1 cellular context compared by ENCODE assay signal in the genomic region with DNA sequence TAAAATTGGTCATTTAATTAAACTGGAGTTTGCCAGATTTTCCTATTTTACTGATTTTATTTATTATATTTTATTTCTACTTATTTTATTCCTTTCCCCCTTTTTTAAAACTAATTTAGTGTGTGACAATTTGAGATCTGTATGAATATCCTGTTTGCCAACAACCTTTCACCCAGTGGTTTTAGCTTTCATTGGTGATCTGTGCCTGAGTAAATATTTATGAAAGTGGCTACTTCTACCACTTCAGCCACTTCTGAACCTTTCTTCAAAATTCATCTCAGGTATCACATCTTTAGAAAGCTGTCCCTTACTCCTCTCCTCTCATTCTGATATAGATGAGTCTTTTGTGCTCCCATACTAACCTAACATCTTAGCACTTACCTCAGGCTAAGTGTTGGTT. TPM values are rescaled to one million over a fixed set of nuclear protein-coding genes. Genes with fewer than 3 reads are reported as not detected.
"Had no signal": no experiment of that assay in that cellular context is flagged by ENCODE, and none has a peak within 500 bp of the region (broad histone marks: within the 10 kb centered on the region; RNA-seq: fewer than 3 reads in every experiment).

No MANE protein-coding gene starts in this region.

RNA-seq across cellular contexts. Expression of a gene that starts 18.3 kb away (rescaled TPM):
- total RNA-seq: G401 had no signal

RNA-seq across cellular contexts. Expression of a gene that starts 30.9 kb away (rescaled TPM):
- total RNA-seq: G401 had no signal
